18 cellular contexts compared by ENCODE assay signal in the genomic region with DNA sequence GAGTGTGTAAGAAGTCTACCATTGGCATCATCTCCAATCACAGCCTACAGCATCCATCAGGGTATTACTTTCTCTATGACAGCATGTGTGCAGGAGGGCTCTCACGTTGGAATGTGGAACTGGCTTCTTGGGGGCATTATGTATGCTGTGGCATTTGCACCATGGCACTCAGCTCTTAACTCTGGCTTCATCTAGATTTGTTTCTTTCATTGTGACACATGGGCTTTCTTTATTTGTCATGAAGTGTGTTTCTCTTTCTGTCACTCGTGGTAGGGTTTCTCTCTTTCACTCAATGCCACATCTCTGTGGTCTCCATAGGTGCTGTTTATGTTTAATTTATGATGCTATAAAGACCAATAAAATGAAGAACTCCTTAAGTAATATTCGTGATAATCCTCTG.
DNase-seq lines count a peak whose midpoint lies in the region; ATAC-seq lines count a peak whose summit lies in the region.
"Had no signal": no experiment of that assay in that cellular context is flagged by ENCODE, and none has a peak within 500 bp of the region (broad histone marks: within the 10 kb centered on the region; RNA-seq: fewer than 3 reads in every experiment).

No MANE protein-coding gene starts in this region.

- CTCF ChIA-PET in activated naive CD4-positive, alpha-beta T cell treated with anti-CD3 and anti-CD28 coated beads for 36 hours (lab: Charles Lee): no interaction called here

- DNase-seq in activated naive CD4-positive, alpha-beta T cell treated with anti-CD3 and anti-CD28 coated beads for 36 hours: peak; percentile 8
- DNase-seq in activated naive CD4-positive, alpha-beta T cell treated with Interleukin-2 at 50 U/mL for 16 hours: no peak
- peak; percentile 28 for DNase-seq in stimulated activated CD8-positive, alpha-beta memory T cell treated with anti-CD3 and anti-CD28 coated beads, Interleukin-4, amount 100 ng/mL, for 48 hours
- DNase-seq in T1000 (lab: John Stamatoyannopoulos, UW): no peak
- DNase-seq: BE2C; CD8-positive, alpha-beta T cell; DND-41; GDM1; IMR-90; Kasumi-1; NCI-H187 treated with DMSO at 0.1 percent for 48 hours; NCI-H2171 treated with DMSO at 0.1 percent for 48 hours; NCI-H82 had no signal

- H3K4me3 Mint-ChIP-seq in activated naive CD4-positive, alpha-beta T cell treated with anti-CD3 and anti-CD28 coated beads for 36 hours: no peak overlapping the region
- H3K4me3 Mint-ChIP-seq: CD8-positive, alpha-beta T cell had no signal

- H3K36me3 Mint-ChIP-seq in activated naive CD4-positive, alpha-beta T cell treated with anti-CD3 and anti-CD28 coated beads for 36 hours (ENCODE audit: low read depth): peaks cover 7% of the 10 kb centered on the region
- H3K36me3 Mint-ChIP-seq: CD8-positive, alpha-beta T cell had no signal

- no peaks in the 10 kb centered on the region for H3K9me3 Mint-ChIP-seq in activated naive CD4-positive, alpha-beta T cell treated with anti-CD3 and anti-CD28 coated beads for 36 hours
- H3K9me3 Mint-ChIP-seq: CD8-positive, alpha-beta T cell had no signal

- H3K27me3 Mint-ChIP-seq in activated naive CD4-positive, alpha-beta T cell treated with anti-CD3 and anti-CD28 coated beads for 36 hours (ENCODE audit: low read depth): no peaks in the 10 kb centered on the region

- H3K4me1 Mint-ChIP-seq in activated naive CD4-positive, alpha-beta T cell treated with anti-CD3 and anti-CD28 coated beads for 36 hours (ENCODE audit: low read depth): peaks cover 9% of the 10 kb centered on the region

- ATAC-seq in GM18520 (IDR thresholded peaks at IDR 0.05; ENCODE audit: unreplicated experiment): peak; percentile 70
- ATAC-seq in HG03439 (IDR thresholded peaks at IDR 0.05; ENCODE audit: unreplicated experiment): peak; percentile 46
- no peak for ATAC-seq in HG02571 (IDR thresholded peaks at IDR 0.05; ENCODE audit: unreplicated experiment)
- ATAC-seq: CD8-positive, alpha-beta T cell; Panc1; Right ventricle myocardium inferior had no signal

- intact Hi-C loops in activated naive CD4-positive, alpha-beta T cell treated with anti-CD3 and anti-CD28 coated beads for 36 hours (cut with micrococcal nuclease): loop anchor here (1.0 kb wide), 1 partner anchor 137 kb away; no protein-coding TSS in a partner anchor

- no peak overlapping the region for H3K27ac Mint-ChIP-seq in activated naive CD4-positive, alpha-beta T cell treated with anti-CD3 and anti-CD28 coated beads for 36 hours
- H3K27ac Mint-ChIP-seq: CD8-positive, alpha-beta T cell had no signal

Comparison
In these comparisons a context has a peak if more than half of its experiments do, and no peak if none do; other contexts are left out.
1. DNase-seq: peak in activated naive CD4-positive, alpha-beta T cell treated with anti-CD3 and anti-CD28 coated beads for 36 hours (single experiment) and stimulated activated CD8-positive, alpha-beta memory T cell treated with anti-CD3 and anti-CD28 coated beads, Interleukin-4, amount 100 ng/mL, for 48 hours (single experiment); none in activated naive CD4-positive, alpha-beta T cell treated with Interleukin-2 at 50 U/mL for 16 hours (single experiment) and T1000 (single experiment).